Comparison of ENCODE assay signal across 10 cellular contexts in the genomic region with DNA sequence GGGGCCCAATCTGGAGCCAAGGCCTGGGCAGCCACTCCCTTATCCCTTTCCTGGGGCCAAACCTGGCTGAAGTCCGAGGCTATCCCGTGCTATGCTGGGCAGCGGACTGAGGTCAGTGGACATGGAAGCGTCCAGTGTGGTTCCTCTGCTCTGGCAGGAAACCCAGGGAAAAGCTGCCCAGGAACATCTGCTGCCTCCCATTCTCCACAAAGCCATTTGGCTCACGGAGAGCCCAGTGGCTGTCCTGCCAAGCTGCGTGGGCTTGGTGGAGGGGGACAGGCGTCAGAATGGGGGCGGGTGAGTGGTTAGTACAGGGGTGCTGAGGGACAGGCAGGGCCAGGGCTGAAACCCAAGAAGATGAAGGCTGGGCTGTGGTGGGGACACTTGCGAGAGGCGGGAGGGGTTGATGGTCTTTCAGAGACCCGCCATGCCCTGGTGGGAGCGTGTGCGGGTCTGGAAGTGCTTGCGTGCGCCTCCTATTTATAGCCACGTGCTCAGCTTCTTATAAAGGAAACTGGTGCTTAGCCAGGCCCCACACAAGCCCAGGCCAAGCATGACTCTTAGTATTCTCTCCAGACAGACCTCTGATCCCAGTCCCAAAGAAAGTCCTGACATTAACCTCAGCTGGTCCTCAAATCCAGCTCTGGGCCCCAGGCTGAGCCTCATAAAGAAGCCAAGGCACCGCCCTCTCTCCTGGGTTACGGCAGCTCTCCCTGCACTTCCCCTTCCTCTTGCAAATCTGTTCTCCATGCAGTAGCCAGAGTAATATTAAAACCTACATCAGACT. TPM values are rescaled to one million over a fixed set of nuclear protein-coding genes. Genes with fewer than 3 reads are reported as not detected.
DNase-seq lines count a peak whose midpoint lies in the region; ATAC-seq, FAIRE-seq and TF ChIP-seq lines count a peak whose summit lies in the region.
"Had no signal": no experiment of that assay in that cellular context is flagged by ENCODE, and none has a peak within 500 bp of the region (broad histone marks: within the 10 kb centered on the region; RNA-seq: fewer than 3 reads in every experiment).

No MANE protein-coding gene starts in this region.

- H3K9me3 ChIP-seq in pancreas = no peaks in the 10 kb centered on the region

- DNase-seq in AG08396 (ENCODE audit: low spot score) = peak; percentile 46
- peak; percentile 30 for DNase-seq in UCSD-AML1 (lab: John Stamatoyannopoulos, UW; ENCODE audit: unreplicated experiment)
- DNase-seq in cardiac septum (ENCODE audit: low spot score) = peak; percentile 80
- DNase-seq in pancreas = no peak
- no peak for DNase-seq in T1000 (lab: John Stamatoyannopoulos, UW)
- DNase-seq in NAMALWA (ENCODE audit: low spot score) = no peak
- DNase-seq: ACHN had no signal

- no peak overlapping the region for H3K4me3 ChIP-seq in pancreas

- no peak for FAIRE-seq in pancreas (lab: Jason Lieb, UNC)

- H3K36me3 ChIP-seq in pancreas = no peaks in the 10 kb centered on the region

- H3K27me3 ChIP-seq in pancreas = no peaks in the 10 kb centered on the region

- ATAC-seq in pancreas (peak in 3 of 4 donors; percentile 31 to 62 (median 46)), GM18907 (IDR thresholded peaks at IDR 0.05; ENCODE audit: unreplicated experiment) (no peak), HG03342 (IDR thresholded peaks at IDR 0.05; ENCODE audit: unreplicated experiment) (no peak)

- no peak for TF ChIP-seq CTCF in pancreas (IDR thresholded peaks at IDR 0.05)

- intact Hi-C loops in cardiac septum (cut with DNase I) = no loop called here
- intact Hi-C loops in pancreas (cut with DNase I) = no loop called here

- H3K27ac ChIP-seq in pancreas = no peak overlapping the region

- peaks cover 0 to 2% (median 0%) of the 10 kb centered on the region in 3 donors for H3K4me1 ChIP-seq in pancreas

- WGBS in pancreas, 2 donors = 80 to 86% methylated on average over 18 of the region's 18 CpGs

RNA-seq across cellular contexts. Expression of gene SLC6A7, which starts 9.4 kb away (rescaled TPM):
- total RNA-seq in cardiac septum = not detected
- total RNA-seq in pancreas = not detected
- not detected for polyA plus RNA-seq in pancreas
- total RNA-seq: HFFc6 had no signal

RNA-seq across cellular contexts. Expression of gene CDX1, which starts 13.9 kb away (rescaled TPM):
- total RNA-seq in cardiac septum = 0.16 TPM
- under 1 TPM in 2 of 6 donors, not detected in 4; 0.13 to 0.16 TPM for total RNA-seq in pancreas
- polyA plus RNA-seq in pancreas = under 1 TPM in 1 of 2 donors, not detected in 1; 0.19 TPM

RNA-seq across cellular contexts. Expression of gene PDGFRB, which starts 24.8 kb away (rescaled TPM):
- 54.6 TPM for total RNA-seq in cardiac septum
- 10 to 100 TPM in 4 of 6 donors, 1 to 10 TPM in 2; 7.2 to 48.6 (median 15.6) TPM for total RNA-seq in pancreas
- 10 to 100 TPM; 11.5 to 17.0 TPM for polyA plus RNA-seq in pancreas

Comparison
In these comparisons a context has a peak if more than half of its experiments do, and no peak if none do; other contexts are left out.
1. DNase-seq: peak in AG08396 (single experiment), UCSD-AML1 (single experiment) and cardiac septum (single experiment); none in pancreas (0 of 6), T1000 (single experiment) and NAMALWA (single experiment).
2. ATAC-seq: peak in pancreas (3 of 4); none in GM18907 (single experiment) and HG03342 (single experiment).